In the genomic region with DNA sequence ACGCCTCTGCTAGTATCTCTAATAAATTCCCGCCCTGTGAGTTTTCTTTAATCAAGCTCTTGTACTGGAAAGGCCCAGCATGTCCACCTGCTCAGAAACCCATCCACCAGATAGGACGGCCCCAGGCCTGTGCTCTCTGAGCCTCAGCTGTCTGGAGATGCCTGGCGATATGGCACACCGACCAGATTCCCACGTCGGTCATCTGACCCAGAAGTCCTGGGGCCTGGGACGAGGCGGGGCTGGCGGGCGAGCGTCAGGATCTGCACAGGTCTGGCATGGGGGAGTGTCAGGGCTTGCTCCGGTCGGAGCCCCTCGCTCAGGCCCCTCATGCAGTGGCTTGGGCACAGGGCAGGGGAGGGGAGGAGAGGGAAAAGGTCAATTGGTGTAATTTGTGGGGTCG, we compare ENCODE assay signal across 20 cellular contexts. TPM values are rescaled to one million over a fixed set of nuclear protein-coding genes. Genes with fewer than 3 reads are reported as not detected.
A peak's percentile ranks its signal among the peaks of the same experiment; 100 is the strongest.
DNase-seq lines count a peak whose midpoint lies in the region; ATAC-seq, FAIRE-seq and TF ChIP-seq lines count a peak whose summit lies in the region.
"Had no signal": no experiment of that assay in that cellular context is flagged by ENCODE, and none has a peak within 500 bp of the region (broad histone marks: within the 10 kb centered on the region; RNA-seq: fewer than 3 reads in every experiment).

No MANE protein-coding gene starts in this region.

- CTCF ChIA-PET in activated CD4-positive, alpha-beta T cell treated with anti-CD3 and anti-CD28 coated beads for 36 hours (lab: Charles Lee) = no interaction called here

- no peak for TF ChIP-seq POLR2A in GM12891 (IDR thresholded peaks at IDR 0.05; ENCODE audit: low read depth, low read length)

- H3K27ac ChIP-seq in coronary artery = no peak overlapping the region
- H3K27ac ChIP-seq: KMS-11 had no signal

- peak overlapping the region; percentile 10 for H3K27ac Mint-ChIP-seq in activated CD4-positive, alpha-beta T cell treated with anti-CD3 and anti-CD28 coated beads for 36 hours
- no peak overlapping the region for H3K27ac Mint-ChIP-seq in activated CD4-positive, alpha-beta T cell treated with anti-CD3 and anti-CD28 coated beads, Interleukin-2, amount 10 ng/mL, durations not matched to agents 24 days and 14 days
- peak overlapping the region; percentile 22 for H3K27ac Mint-ChIP-seq in activated naive CD8-positive, alpha-beta T cell
- no peak overlapping the region for H3K27ac Mint-ChIP-seq in activated naive CD8-positive, alpha-beta T cell treated with anti-CD3 and anti-CD28 coated beads for 36 hours

- intact Hi-C loops in activated CD4-positive, alpha-beta T cell treated with anti-CD3 and anti-CD28 coated beads for 36 hours (cut with DNase I, micrococcal nuclease) = no loop called here
- intact Hi-C loops in activated CD4-positive, alpha-beta T cell treated with anti-CD3 and anti-CD28 coated beads, Interleukin-2, amount 10 ng/mL, durations not matched to agents 24 days and 14 days (cut with micrococcal nuclease) = no loop called here

- H3K27me3 Mint-ChIP-seq in activated CD4-positive, alpha-beta T cell treated with anti-CD3 and anti-CD28 coated beads for 36 hours = no peaks in the 10 kb centered on the region
- no peaks in the 10 kb centered on the region for H3K27me3 Mint-ChIP-seq in activated CD4-positive, alpha-beta T cell treated with anti-CD3 and anti-CD28 coated beads, Interleukin-2, amount 10 ng/mL, durations not matched to agents 24 days and 14 days
- no peaks in the 10 kb centered on the region for H3K27me3 Mint-ChIP-seq in activated naive CD8-positive, alpha-beta T cell
- H3K27me3 Mint-ChIP-seq in activated naive CD8-positive, alpha-beta T cell treated with anti-CD3 and anti-CD28 coated beads for 36 hours = no peaks in the 10 kb centered on the region
- H3K27me3 Mint-ChIP-seq: IgD-negative memory B cell had no signal

- TF ChIP-seq CTCF in coronary artery (IDR thresholded peaks at IDR 0.05) (no peak), GM13977 (IDR thresholded peaks at IDR 0.05; ENCODE audit: extremely low read depth, insufficient read depth, missing control alignments) (no peak)

- no peak for DNase-seq in activated CD4-positive, alpha-beta T cell treated with anti-CD3 and anti-CD28 coated beads for 36 hours
- no peak for DNase-seq in activated CD4-positive, alpha-beta T cell treated with anti-CD3 and anti-CD28 coated beads, Interleukin-2, amount 10 ng/mL, durations not matched to agents 24 days and 14 days
- DNase-seq in activated naive CD8-positive, alpha-beta T cell treated with anti-CD3 and anti-CD28 coated beads for 36 hours = no peak
- DNase-seq in coronary artery (ENCODE audit: low spot score) (peak; percentile 62), GM12891 (ENCODE audit: insufficient read length, low spot score) (no peak), GM13977 (ENCODE audit: low spot score) (no peak)
- peak; percentile 12 for DNase-seq in stimulated activated CD8-positive, alpha-beta memory T cell treated with anti-CD3 and anti-CD28 coated beads, Interleukin-4, amount 100 ng/mL, for 48 hours
- DNase-seq: 8988T, ACHN, DMS153, MM.1S, NCI-H2029, NCI-H446, NCI-H524 treated with DMSO at 0.1 percent for 48 hours, NCI-H774 had no signal

- FAIRE-seq in GM12891 (lab: Jason Lieb, UNC) = no peak
- FAIRE-seq: H54, RCC 7860 had no signal

- peaks cover 41% of the 10 kb centered on the region for H3K36me3 Mint-ChIP-seq in activated CD4-positive, alpha-beta T cell treated with anti-CD3 and anti-CD28 coated beads for 36 hours (ENCODE audit: low read depth)
- H3K36me3 Mint-ChIP-seq in activated CD4-positive, alpha-beta T cell treated with anti-CD3 and anti-CD28 coated beads, Interleukin-2, amount 10 ng/mL, durations not matched to agents 24 days and 14 days (ENCODE audit: low read depth) = peaks cover 56% of the 10 kb centered on the region
- peaks cover 9% of the 10 kb centered on the region for H3K36me3 Mint-ChIP-seq in activated naive CD8-positive, alpha-beta T cell
- H3K36me3 Mint-ChIP-seq in activated naive CD8-positive, alpha-beta T cell treated with anti-CD3 and anti-CD28 coated beads for 36 hours = peaks cover 19% of the 10 kb centered on the region

- no peaks in the 10 kb centered on the region for H3K9me3 Mint-ChIP-seq in activated CD4-positive, alpha-beta T cell treated with anti-CD3 and anti-CD28 coated beads for 36 hours (ENCODE audit: low read depth)
- no peaks in the 10 kb centered on the region for H3K9me3 Mint-ChIP-seq in activated CD4-positive, alpha-beta T cell treated with anti-CD3 and anti-CD28 coated beads, Interleukin-2, amount 10 ng/mL, durations not matched to agents 24 days and 14 days
- H3K9me3 Mint-ChIP-seq in activated naive CD8-positive, alpha-beta T cell (ENCODE audit: low read depth) = no peaks in the 10 kb centered on the region
- H3K9me3 Mint-ChIP-seq in activated naive CD8-positive, alpha-beta T cell treated with anti-CD3 and anti-CD28 coated beads for 36 hours = no peaks in the 10 kb centered on the region
- H3K9me3 Mint-ChIP-seq: IgD-negative memory B cell had no signal

- in situ Hi-C loops in GM13977 (cut with MboI; ENCODE audit: low pct_unique_long_range_greater_than_20kb, low sequenced_read_pairs, unreplicated experiment) = no loop called here

- H3K4me3 Mint-ChIP-seq in activated CD4-positive, alpha-beta T cell treated with anti-CD3 and anti-CD28 coated beads for 36 hours = no peak overlapping the region
- H3K4me3 Mint-ChIP-seq in activated CD4-positive, alpha-beta T cell treated with anti-CD3 and anti-CD28 coated beads, Interleukin-2, amount 10 ng/mL, durations not matched to agents 24 days and 14 days = no peak overlapping the region
- H3K4me3 Mint-ChIP-seq in activated naive CD8-positive, alpha-beta T cell = no peak overlapping the region
- no peak overlapping the region for H3K4me3 Mint-ChIP-seq in activated naive CD8-positive, alpha-beta T cell treated with anti-CD3 and anti-CD28 coated beads for 36 hours

- H3K4me1 Mint-ChIP-seq in activated CD4-positive, alpha-beta T cell treated with anti-CD3 and anti-CD28 coated beads for 36 hours = peaks cover 56% of the 10 kb centered on the region
- H3K4me1 Mint-ChIP-seq in activated CD4-positive, alpha-beta T cell treated with anti-CD3 and anti-CD28 coated beads, Interleukin-2, amount 10 ng/mL, durations not matched to agents 24 days and 14 days = peaks cover 46% of the 10 kb centered on the region
- peaks cover 38% of the 10 kb centered on the region for H3K4me1 Mint-ChIP-seq in activated naive CD8-positive, alpha-beta T cell (ENCODE audit: low read depth)
- H3K4me1 Mint-ChIP-seq in activated naive CD8-positive, alpha-beta T cell treated with anti-CD3 and anti-CD28 coated beads for 36 hours = peaks cover 24% of the 10 kb centered on the region

- ATAC-seq in activated CD4-positive, alpha-beta T cell treated with anti-CD3 and anti-CD28 coated beads for 36 hours = no peak

- no peak overlapping the region for H3K4me3 ChIP-seq in coronary artery

- POLR2A ChIA-PET in activated CD4-positive, alpha-beta T cell treated with anti-CD3 and anti-CD28 coated beads for 36 hours (lab: Charles Lee) = no interaction called here

TF ChIP-seq in GM12891, 5 proteins besides CTCF, POLR2A, EP300 and RAD21:
- no peak for TF ChIP-seq POU2F2 (IDR thresholded peaks at IDR 0.05; ENCODE audit: low read depth, low read length)
- no peak for TF ChIP-seq TAF1 (IDR thresholded peaks at IDR 0.05; ENCODE audit: low read depth, low read length)
- TF ChIP-seq SPI1 (IDR thresholded peaks at IDR 0.05; ENCODE audit: low read depth, low read length) = no peak
- no peak for TF ChIP-seq PAX5 (IDR thresholded peaks at IDR 0.05; ENCODE audit: insufficient read depth, low read length, severe bottlenecking)
- no peak for TF ChIP-seq POLR2AphosphoS5 (IDR thresholded peaks at IDR 0.05; ENCODE audit: low read depth, low read length)

RNA-seq across cellular contexts. Expression of gene RNASET2, which starts 10.2 kb away (rescaled TPM):
- 10 to 100 TPM; 68.7 to 85.2 TPM for total RNA-seq in activated CD4-positive, alpha-beta T cell treated with anti-CD3 and anti-CD28 coated beads for 36 hours
- 93.3 and 108 TPM in 2 replicates for total RNA-seq in activated CD4-positive, alpha-beta T cell treated with anti-CD3 and anti-CD28 coated beads, Interleukin-2, amount 10 ng/mL, durations not matched to agents 24 days and 14 days
- total RNA-seq in activated naive CD8-positive, alpha-beta T cell treated with anti-CD3 and anti-CD28 coated beads for 36 hours = 10 to 100 TPM; 34.1 to 35.8 TPM
- polyA plus RNA-seq in GM12891 (2012; ENCODE audit: low read depth, missing spikeins) = 229 TPM

RNA-seq across cellular contexts. Expression of gene CEP43, which starts 53.1 kb away (rescaled TPM):
- 10 to 100 TPM; 19.9 to 20.0 TPM for total RNA-seq in activated CD4-positive, alpha-beta T cell treated with anti-CD3 and anti-CD28 coated beads for 36 hours
- total RNA-seq in activated CD4-positive, alpha-beta T cell treated with anti-CD3 and anti-CD28 coated beads, Interleukin-2, amount 10 ng/mL, durations not matched to agents 24 days and 14 days = 21.1 and 23.0 TPM in 2 replicates
- 10 to 100 TPM; 24.5 to 27.3 TPM for total RNA-seq in activated naive CD8-positive, alpha-beta T cell treated with anti-CD3 and anti-CD28 coated beads for 36 hours
- 14.7 TPM for polyA plus RNA-seq in GM12891 (2012; ENCODE audit: low read depth, missing spikeins)

Comparison
In these comparisons a context has a peak if more than half of its experiments do, and no peak if none do; other contexts are left out.
1. H3K27ac Mint-ChIP-seq: peak in activated CD4-positive, alpha-beta T cell treated with anti-CD3 and anti-CD28 coated beads for 36 hours (single experiment) and activated naive CD8-positive, alpha-beta T cell (single experiment); none in activated CD4-positive, alpha-beta T cell treated with anti-CD3 and anti-CD28 coated beads, Interleukin-2, amount 10 ng/mL, durations not matched to agents 24 days and 14 days (single experiment) and activated naive CD8-positive, alpha-beta T cell treated with anti-CD3 and anti-CD28 coated beads for 36 hours (single experiment).
2. DNase-seq: peak in coronary artery (single experiment) and stimulated activated CD8-positive, alpha-beta memory T cell treated with anti-CD3 and anti-CD28 coated beads, Interleukin-4, amount 100 ng/mL, for 48 hours (single experiment); none in activated CD4-positive, alpha-beta T cell treated with anti-CD3 and anti-CD28 coated beads for 36 hours (single experiment), activated CD4-positive, alpha-beta T cell treated with anti-CD3 and anti-CD28 coated beads, Interleukin-2, amount 10 ng/mL, durations not matched to agents 24 days and 14 days (single experiment), activated naive CD8-positive, alpha-beta T cell treated with anti-CD3 and anti-CD28 coated beads for 36 hours (single experiment), GM12891 (single experiment) and GM13977 (single experiment).